In the genomic region with DNA sequence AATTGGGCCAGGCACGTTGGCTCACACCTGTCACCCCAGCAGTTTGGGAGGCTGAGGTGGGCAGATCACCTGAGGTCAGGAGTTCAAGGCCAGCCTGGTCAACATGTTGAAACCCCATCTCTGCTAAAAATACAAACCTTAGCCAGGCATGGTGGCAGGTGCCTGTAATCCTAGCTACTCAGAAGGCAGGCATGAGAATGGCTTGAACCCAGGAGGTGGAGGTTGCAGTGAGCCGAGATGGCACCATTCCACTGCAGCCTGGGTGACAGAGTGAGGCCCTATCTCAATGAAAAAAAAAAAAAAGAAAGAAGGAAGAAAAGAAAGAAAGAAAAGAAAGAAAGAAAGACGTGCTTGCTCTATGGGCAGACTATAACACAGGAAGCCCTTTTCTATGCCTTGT, we compare ENCODE assay signal across 19 cellular contexts.
"Had no signal": no experiment of that assay in that cellular context is flagged by ENCODE, and none has a peak within 500 bp of the region (broad histone marks: within the 10 kb centered on the region; RNA-seq: fewer than 3 reads in every experiment).

No MANE protein-coding gene starts in this region.

- H3K36me3 ChIP-seq: adrenal gland, heart right ventricle, tibial nerve had no signal

- H3K9me3 Mint-ChIP-seq: endodermal cell had no signal

- H3K9me3 ChIP-seq: adrenal gland, ascending aorta, mucosa of descending colon, tibial nerve had no signal

- H3K27ac Mint-ChIP-seq: activated naive CD8-positive, alpha-beta T cell; endodermal cell; memory B cell; stimulated activated effector memory CD8-positive, alpha-beta T cell treated with anti-CD3 and anti-CD28 coated beads, Interleukin-12 subunit alpha, Interleukin-12 subunit beta, amount 100 ng/mL, for 72 hours; WTC11 had no signal

- H3K4me1 ChIP-seq: adrenal gland had no signal

- H3K4me3 Mint-ChIP-seq: activated naive CD8-positive, alpha-beta T cell; endodermal cell; memory B cell; nephron progenitor cell; stimulated activated effector memory CD8-positive, alpha-beta T cell treated with anti-CD3 and anti-CD28 coated beads, Interleukin-12 subunit alpha, Interleukin-12 subunit beta, amount 100 ng/mL, for 72 hours; stimulated activated naive CD8-positive, alpha-beta T cell treated with anti-CD3 and anti-CD28 coated beads, Interleukin-15, amount 100 ng/mL, for 72 hours; WTC11 had no signal

- H3K36me3 Mint-ChIP-seq: activated naive CD8-positive, alpha-beta T cell; memory B cell; stimulated activated effector memory CD8-positive, alpha-beta T cell treated with anti-CD3 and anti-CD28 coated beads, Interleukin-12 subunit alpha, Interleukin-12 subunit beta, amount 100 ng/mL, for 72 hours; WTC11 had no signal

- H3K4me3 ChIP-seq: adrenal gland, ascending aorta, coronary artery, heart right ventricle, mucosa of descending colon, tibial nerve had no signal

- H3K27ac ChIP-seq: adrenal gland, coronary artery, heart right ventricle, tibial nerve had no signal

- H3K27me3 ChIP-seq: adrenal gland, ascending aorta, tibial nerve had no signal

- ATAC-seq: activated T-helper 17 cell treated with anti-CD3 and anti-CD28 coated beads, Interleukin-2, amount 50 U/mL, for 72 hours; heart right ventricle; left cardiac atrium; mucosa of descending colon; stimulated activated effector memory CD8-positive, alpha-beta T cell treated with anti-CD3 and anti-CD28 coated beads, Interleukin-12 subunit alpha, Interleukin-12 subunit beta, amount 100 ng/mL, for 72 hours; stimulated activated naive CD8-positive, alpha-beta T cell treated with anti-CD3 and anti-CD28 coated beads, Interleukin-15, amount 100 ng/mL, for 72 hours; WTC11 had no signal

- H3K4me1 Mint-ChIP-seq: endodermal cell, WTC11 had no signal

- DNase-seq: activated T-cell treated with anti-CD3 and anti-CD28 coated beads, Interleukin-2, amount 50 U/mL, for 1 hour; adrenal gland; endodermal cell; heart right ventricle; islet precursor cell; left cardiac atrium; mucosa of descending colon; nephron progenitor cell; stimulated activated CD4-positive, alpha-beta T cell treated with anti-CD3 and anti-CD28 coated beads, Interleukin-1b, Interleukin-23, amount 100 ng/mL, for 48 hours; stimulated activated naive CD8-positive, alpha-beta T cell treated with anti-CD3 and anti-CD28 coated beads, Interleukin-15, amount 100 ng/mL, for 72 hours; T-helper 9 cell had no signal
